12 cellular contexts compared by ENCODE assay signal in the genomic region with DNA sequence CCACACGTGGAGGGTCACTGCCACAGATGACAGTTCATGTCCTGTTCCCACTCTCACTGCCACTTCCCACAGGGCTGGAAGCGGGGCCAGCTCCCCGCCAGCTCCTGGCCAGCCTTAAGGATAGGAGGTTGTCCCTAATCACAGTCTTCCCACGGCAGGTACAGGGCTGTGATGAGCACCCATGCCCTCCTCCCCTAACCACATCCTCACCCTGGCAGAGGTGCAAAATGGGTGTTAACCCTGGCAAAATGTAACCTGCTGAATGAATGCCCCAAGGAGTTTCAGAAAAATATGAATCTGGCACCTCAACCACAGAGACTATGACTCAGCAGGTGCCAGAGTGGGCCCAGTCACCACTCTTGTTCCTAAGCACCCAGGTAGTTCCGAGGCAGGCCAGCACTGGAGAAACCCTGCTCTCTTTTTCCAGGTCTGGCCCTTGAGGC.
DNase-seq lines count a peak whose midpoint lies in the region; ATAC-seq, FAIRE-seq and TF ChIP-seq lines count a peak whose summit lies in the region.
"Had no signal": no experiment of that assay in that cellular context is flagged by ENCODE, and none has a peak within 500 bp of the region (broad histone marks: within the 10 kb centered on the region; RNA-seq: fewer than 3 reads in every experiment).

No MANE protein-coding gene starts in this region.

- H3K27ac Mint-ChIP-seq in astrocyte (ENCODE audit: unreplicated experiment), result no peak overlapping the region
- H3K27ac Mint-ChIP-seq in stimulated activated naive B cell treated with anti-CD40 and anti-IgM and Interleukin-4, amounts not matched to agents 10 μg/mL and 1 μg/mL and 100 μg/mL, for 72 hours, result no peak overlapping the region

- H3K4me3 ChIP-seq in astrocyte (ENCODE audit: insufficient read depth, low read depth, low read length) (no peak overlapping the region), mesenchymal stem cell (ENCODE audit: insufficient read depth in 1 of 2, low read depth in 1 of 2, low read length in 2 of 2) (no peak overlapping the region), tibial artery (no peak overlapping the region)
- H3K4me3 ChIP-seq: suprapubic skin had no signal

- peak overlapping the region; percentile 31 for H4K91ac ChIP-seq in mesenchymal stem cell (ENCODE audit: low read length)

- ATAC-seq in stimulated activated naive B cell treated with anti-CD40 and anti-IgM and Interleukin-4, amounts not matched to agents 10 μg/mL and 1 μg/mL and 100 μg/mL, for 72 hours (replicated peaks), result no peak
- ATAC-seq in GM19035 (IDR thresholded peaks at IDR 0.05; ENCODE audit: unreplicated experiment), result no peak

- H3K4me2 ChIP-seq in astrocyte (ENCODE audit: low read length) (no peak overlapping the region), mesenchymal stem cell (ENCODE audit: low read length, poor library complexity, severe bottlenecking) (no peak overlapping the region)

- no peak overlapping the region for H2BK15ac ChIP-seq in mesenchymal stem cell (ENCODE audit: low read depth, poor library complexity, severe bottlenecking)

- FAIRE-seq in astrocyte (lab: Jason Lieb, UNC), result no peak

- peaks cover 15% of the 10 kb centered on the region for H3K4me1 Mint-ChIP-seq in astrocyte (ENCODE audit: low read depth, unreplicated experiment)
- H3K4me1 Mint-ChIP-seq in stimulated activated naive B cell treated with anti-CD40 and anti-IgM and Interleukin-4, amounts not matched to agents 10 μg/mL and 1 μg/mL and 100 μg/mL, for 72 hours, result no peaks in the 10 kb centered on the region

- no peak overlapping the region for H2BK12ac ChIP-seq in mesenchymal stem cell (ENCODE audit: low read length in 2 of 2)

- no peak overlapping the region for H3K4me3 Mint-ChIP-seq in astrocyte (ENCODE audit: unreplicated experiment)
- H3K4me3 Mint-ChIP-seq in stimulated activated naive B cell treated with anti-CD40 and anti-IgM and Interleukin-4, amounts not matched to agents 10 μg/mL and 1 μg/mL and 100 μg/mL, for 72 hours, result no peak overlapping the region

- H4K20me1 ChIP-seq in astrocyte (ENCODE audit: insufficient read depth, low read length), result no peaks in the 10 kb centered on the region

- no peak overlapping the region for H3K27ac ChIP-seq in astrocyte (ENCODE audit: low read depth, low read length)
- no peak overlapping the region for H3K27ac ChIP-seq in mesenchymal stem cell (ENCODE audit: low read length, poor library complexity, severe bottlenecking)
- no peak overlapping the region for H3K27ac ChIP-seq in tibial artery
- H3K27ac ChIP-seq: suprapubic skin had no signal

- DNase-seq in Daoy (ENCODE audit: low read depth), result peak; percentile 54
- peak; percentile 95 for DNase-seq in HPDE6-E6E7 (ENCODE audit: extremely low spot score)
- no peak for DNase-seq in astrocyte (ENCODE audit: low read depth)
- no peak for DNase-seq in mesenchymal stem cell
- no peak for DNase-seq in tibial artery
- DNase-seq in stimulated activated naive B cell treated with anti-CD40 and anti-IgM and Interleukin-4, amounts not matched to agents 10 μg/mL and 1 μg/mL and 100 μg/mL, for 72 hours, result no peak
- DNase-seq: COR-L47, GOT3, NCI-H1694 treated with DMSO at 0.1 percent for 48 hours, NCI-H748 treated with DMSO at 0.1 percent for 48 hours had no signal

- TF ChIP-seq CTCF in astrocyte (IDR thresholded peaks at IDR 0.05; ENCODE audit: insufficient read depth, low read depth, low read length) (no peak), tibial artery (IDR thresholded peaks at IDR 0.05) (no peak)

- WGBS in mesenchymal stem cell, result 96% methylated on average over 5 of the region's 5 CpGs

- no peak overlapping the region for H3K23ac ChIP-seq in mesenchymal stem cell (ENCODE audit: low read length in 2 of 2)

- no peaks in the 10 kb centered on the region for H3K9me3 ChIP-seq in astrocyte (ENCODE audit: insufficient read depth, low read depth, low read length)
- H3K9me3 ChIP-seq in mesenchymal stem cell (ENCODE audit: control insufficient read depth, low read length), result no peaks in the 10 kb centered on the region
- H3K9me3 ChIP-seq in tibial artery, result no peaks in the 10 kb centered on the region
- H3K9me3 ChIP-seq: suprapubic skin had no signal

- H3K27me3 Mint-ChIP-seq in astrocyte (ENCODE audit: low read depth, unreplicated experiment), result no peaks in the 10 kb centered on the region
- peaks cover 31 to 36% of the 10 kb centered on the region in 2 donors for H3K27me3 Mint-ChIP-seq in stimulated activated naive B cell treated with anti-CD40 and anti-IgM and Interleukin-4, amounts not matched to agents 10 μg/mL and 1 μg/mL and 100 μg/mL, for 72 hours

- H2BK120ac ChIP-seq in mesenchymal stem cell (ENCODE audit: low read depth, low read length), result no peak overlapping the region

- no peaks in the 10 kb centered on the region for H3K27me3 ChIP-seq in astrocyte (ENCODE audit: insufficient read depth, low read length)
- peaks cover 0 to 5% of the 10 kb centered on the region in 2 experiments for H3K27me3 ChIP-seq in mesenchymal stem cell (ENCODE audit: control insufficient read depth in 1 of 2, insufficient read depth in 1 of 2, low read length in 2 of 2)
- H3K27me3 ChIP-seq in tibial artery, result no peaks in the 10 kb centered on the region
- H3K27me3 ChIP-seq: suprapubic skin had no signal

- no peaks in the 10 kb centered on the region for H3K36me3 ChIP-seq in astrocyte (ENCODE audit: insufficient read depth, low read length)
- no peaks in the 10 kb centered on the region for H3K36me3 ChIP-seq in mesenchymal stem cell (ENCODE audit: control insufficient read depth in 1 of 2, insufficient read depth in 2 of 2, low read depth in 1 of 2, low read length in 2 of 2)
- H3K36me3 ChIP-seq in tibial artery, result no peaks in the 10 kb centered on the region
- H3K36me3 ChIP-seq: suprapubic skin had no signal

- no peak overlapping the region for H3K4ac ChIP-seq in mesenchymal stem cell (ENCODE audit: low read depth in 1 of 2, low read length in 2 of 2)

- H3K9me3 Mint-ChIP-seq in astrocyte (ENCODE audit: unreplicated experiment), result peaks cover 18% of the 10 kb centered on the region
- peaks cover 7% of the 10 kb centered on the region in 2 donors for H3K9me3 Mint-ChIP-seq in stimulated activated naive B cell treated with anti-CD40 and anti-IgM and Interleukin-4, amounts not matched to agents 10 μg/mL and 1 μg/mL and 100 μg/mL, for 72 hours

- no peaks in the 10 kb centered on the region for H3K36me3 Mint-ChIP-seq in astrocyte (ENCODE audit: low read depth, unreplicated experiment)
- H3K36me3 Mint-ChIP-seq in stimulated activated naive B cell treated with anti-CD40 and anti-IgM and Interleukin-4, amounts not matched to agents 10 μg/mL and 1 μg/mL and 100 μg/mL, for 72 hours, result no peaks in the 10 kb centered on the region

- intact Hi-C loops in tibial artery (cut with DNase I; ENCODE audit: low total_unique reads), result loop anchor here (10.0 kb wide), 1 partner anchor 537 kb away; no protein-coding TSS in a partner anchor

- H3K14ac ChIP-seq in mesenchymal stem cell (ENCODE audit: low read length in 2 of 2), result peak overlapping the region in 1 of 2 experiments; percentile 87

- H2AFZ ChIP-seq in astrocyte (ENCODE audit: low read depth, low read length) (peak overlapping the region; percentile 6), mesenchymal stem cell (ENCODE audit: low read depth, low read length) (no peak overlapping the region)

- H3K9ac ChIP-seq in astrocyte (ENCODE audit: low read length) (no peak overlapping the region), mesenchymal stem cell (ENCODE audit: low read length) (no peak overlapping the region)

- H3K18ac ChIP-seq in mesenchymal stem cell (ENCODE audit: low read depth in 1 of 2, low read length in 2 of 2), result no peak overlapping the region

- peaks cover 11% of the 10 kb centered on the region for H3K4me1 ChIP-seq in astrocyte (ENCODE audit: insufficient read depth, low read length)
- peaks cover 27% of the 10 kb centered on the region for H3K4me1 ChIP-seq in mesenchymal stem cell (ENCODE audit: control insufficient read depth, insufficient read depth, low read depth, low read length)
- peaks cover 0 to 9% (median 0%) of the 10 kb centered on the region in 4 donors for H3K4me1 ChIP-seq in tibial artery

- no peaks in the 10 kb centered on the region for H3K79me1 ChIP-seq in mesenchymal stem cell (replicated peaks; ENCODE audit: low read length, poor library complexity, severe bottlenecking)

- peak overlapping the region; percentile 49 for H4K8ac ChIP-seq in mesenchymal stem cell (ENCODE audit: low read length)

- H2BK5ac ChIP-seq in mesenchymal stem cell (ENCODE audit: low read depth, low read length, poor library complexity, severe bottlenecking), result no peak overlapping the region

- H2AK5ac ChIP-seq in mesenchymal stem cell (ENCODE audit: low read length, severe bottlenecking), result peak overlapping the region; percentile 13

- H3K79me2 ChIP-seq in astrocyte (ENCODE audit: insufficient read depth, low read length), result no peaks in the 10 kb centered on the region

Comparison
In these comparisons a context has a peak if more than half of its experiments do, and no peak if none do; other contexts are left out.
1. DNase-seq: peak in Daoy (single experiment) and HPDE6-E6E7 (single experiment); none in astrocyte (single experiment), mesenchymal stem cell (single experiment), tibial artery (0 of 2) and stimulated activated naive B cell treated with anti-CD40 and anti-IgM and Interleukin-4, amounts not matched to agents 10 μg/mL and 1 μg/mL and 100 μg/mL, for 72 hours (single experiment).